Comparison of ENCODE assay signal across 13 cellular contexts in genomic region chr2:160752475-160753330, GRCh38.
DNase-seq lines count a peak whose midpoint lies in the region; ATAC-seq, FAIRE-seq and TF ChIP-seq lines count a peak whose summit lies in the region.
"Had no signal": no experiment of that assay in that cellular context is flagged by ENCODE, and none has a peak within 500 bp of the region (broad histone marks: within the 10 kb centered on the region; RNA-seq: fewer than 3 reads in every experiment).

No MANE protein-coding gene starts in this region.

- H3K23me2 ChIP-seq in H1 (ENCODE audit: low read depth, low read length) = no peaks in the 10 kb centered on the region

- H2BK12ac ChIP-seq in H1 (ENCODE audit: low read depth, low read length) = no peak overlapping the region

- POLR2A ChIA-PET in H1 (lab: Charles Lee; ENCODE audit: partially characterized antibody) = no interaction called here

- DNase-seq in GM03348 (ENCODE audit: low spot score) (peak; percentile 25), MV-4-11 (lab: John Stamatoyannopoulos, UW) (peak; percentile 1), H1 (ENCODE audit: low read depth in 1 of 2, low spot score in 2 of 2) (no peak), mesendoderm (peak; percentile 76), heart right ventricle (no peak), Right ventricle myocardium inferior (ENCODE audit: missing footprints) (no peak)
- DNase-seq: activated CD4-positive, alpha-beta T cell treated with anti-CD3 and anti-CD28 coated beads for 1 hour; activated naive CD4-positive, alpha-beta T cell treated with Interleukin-2 at 50 U/mL for 16 hours; immature natural killer cell; NCI-H2107; Right ventricle myocardium superior had no signal

- no peak for TF ChIP-seq RAD21 in H1 (IDR thresholded peaks at IDR 0.05 in 1 of 2, conservative IDR thresholded peaks at IDR 0.05 in 1 of 2; ENCODE audit: low read depth in 2 of 2, low read length in 2 of 2)

- H3K4me2 ChIP-seq in H1 (ENCODE audit: insufficient read depth in 1 of 2, low read depth in 2 of 2, low read length in 2 of 2) = no peak overlapping the region; a peak in 1 of 4 replicates
- no peak overlapping the region for H3K4me2 ChIP-seq in mesendoderm (ENCODE audit: low read length)

- H3K4me3 ChIP-seq in H1 (ENCODE audit: extremely low read depth in 1 of 4, insufficient read depth in 2 of 4, low read depth in 3 of 4, low read length in 4 of 4) (no peak overlapping the region), mesendoderm (ENCODE audit: low read length) (no peak overlapping the region), heart right ventricle (no peak overlapping the region)

- CTCF ChIA-PET in H1 (lab: Charles Lee; ENCODE audit: partially characterized antibody) = interaction anchor here (1.0 kb wide), 1 partner anchor 11 kb away, joined by 3 read pairs; no protein-coding TSS in a partner anchor

- H3K4ac ChIP-seq in H1 (replicated peaks; ENCODE audit: insufficient read length, low read depth, low read length) (no peak overlapping the region), mesendoderm (ENCODE audit: low read depth, low read length) (no peak overlapping the region)

- TF ChIP-seq EP300 in H1 (IDR thresholded peaks at IDR 0.05; ENCODE audit: borderline replicate concordance in 1 of 2, low read depth in 2 of 2, low read length in 2 of 2) = no peak

- H4K5ac ChIP-seq in H1 (ENCODE audit: insufficient read length, low read depth, low read length) (peak overlapping the region; percentile 71), mesendoderm (ENCODE audit: low read length) (no peak overlapping the region)

- H2BK5ac ChIP-seq in H1 (ENCODE audit: low read depth, low read length) = no peak overlapping the region
- H2BK5ac ChIP-seq in mesendoderm (ENCODE audit: low read length) = no peak overlapping the region

- ATAC-seq in heart right ventricle (no peak), HG02852 (IDR thresholded peaks at IDR 0.05; ENCODE audit: unreplicated experiment) (no peak), HG03378 (IDR thresholded peaks at IDR 0.05; ENCODE audit: unreplicated experiment) (no peak), Right ventricle myocardium inferior (no peak)

- H2BK20ac ChIP-seq in H1 (ENCODE audit: low read length) = no peak overlapping the region

- no peak overlapping the region for H3K56ac ChIP-seq in H1 (replicated peaks; ENCODE audit: insufficient read length, low read depth, low read length)
- H3K56ac ChIP-seq in mesendoderm (ENCODE audit: low read length) = no peak overlapping the region

- H2AK5ac ChIP-seq in H1 (ENCODE audit: low read depth, low read length) (no peak overlapping the region), mesendoderm (ENCODE audit: low read length) (no peak overlapping the region)

- no peaks in the 10 kb centered on the region for H3K36me3 ChIP-seq in H1 (ENCODE audit: control insufficient read depth in 2 of 4, insufficient read depth in 4 of 4, low read length in 3 of 4)
- no peaks in the 10 kb centered on the region for H3K36me3 ChIP-seq in mesendoderm (ENCODE audit: control insufficient read depth, insufficient read depth, low read length)
- H3K36me3 ChIP-seq in heart right ventricle = no peaks in the 10 kb centered on the region

- H3K79me1 ChIP-seq in H1 (ENCODE audit: low read depth, low read length) = no peaks in the 10 kb centered on the region
- no peaks in the 10 kb centered on the region for H3K79me1 ChIP-seq in mesendoderm (ENCODE audit: low read length)

- H4K8ac ChIP-seq in H1 (ENCODE audit: extremely low read depth, insufficient read depth, low read length) = no peak overlapping the region
- H4K8ac ChIP-seq in mesendoderm (ENCODE audit: low read depth, low read length) = no peak overlapping the region

- peaks cover 0 to 3% (median 0%) of the 10 kb centered on the region in 4 experiments; a peak in 1 of 7 replicates for H3K4me1 ChIP-seq in H1 (replicated peaks in 1 of 4; ENCODE audit: control insufficient read depth in 3 of 4, insufficient read depth in 4 of 4, low read length in 3 of 4)
- H3K4me1 ChIP-seq in mesendoderm (ENCODE audit: control insufficient read depth, low read depth, low read length) = no peaks in the 10 kb centered on the region
- no peaks in the 10 kb centered on the region for H3K4me1 ChIP-seq in heart right ventricle

- no peak for TF ChIP-seq POLR2A in H1 (IDR thresholded peaks at IDR 0.05; ENCODE audit: control extremely low read depth in 1 of 2, low read depth in 2 of 2, low read length in 2 of 2)

- no peak overlapping the region for H3K9ac ChIP-seq in H1 (replicated peaks in 1 of 4; ENCODE audit: extremely low read depth in 1 of 4, low read depth in 3 of 4, low read length in 3 of 4)
- no peak overlapping the region for H3K9ac ChIP-seq in mesendoderm (ENCODE audit: low read length)

- no peak overlapping the region for H2AFZ ChIP-seq in H1 (ENCODE audit: low read length)

- H2BK120ac ChIP-seq in H1 (replicated peaks; ENCODE audit: low read depth, low read length) = no peak overlapping the region
- no peak overlapping the region for H2BK120ac ChIP-seq in mesendoderm (ENCODE audit: low read depth, low read length)

- H3K18ac ChIP-seq in H1 (ENCODE audit: extremely low read depth, low read length) = no peak overlapping the region
- no peak overlapping the region for H3K18ac ChIP-seq in mesendoderm (ENCODE audit: low read length)

- WGBS in H1 (ENCODE audit: extremely low coverage in 1 of 2, insufficient coverage in 1 of 2, insufficient read length in 1 of 2, insufficient replicate concordance in 2 of 2, low coverage in 1 of 2, low lambda C conversion rate in 2 of 2, missing lambda C conversion rate in 1 of 2), 2 experiments = 83% methylated on average over 3 of the region's 3 CpGs; no CpG with 5 or more reads in 1 of the 2 experiments
- no CpG with 5 or more reads among the region's 3 CpGs for WGBS in mesendoderm (ENCODE audit: extremely low coverage, insufficient coverage, low lambda C conversion rate)
- 79 to 81% methylated on average over 3 of the region's 3 CpGs for WGBS in heart right ventricle, 2 donors

- H3K27ac ChIP-seq in H1 (ENCODE audit: low read depth, low read length) (no peak overlapping the region), mesendoderm (ENCODE audit: low read depth, low read length) (no peak overlapping the region), heart right ventricle (no peak overlapping the region)

- H4K91ac ChIP-seq in H1 (replicated peaks; ENCODE audit: insufficient read length, low read length) = no peak overlapping the region

- H3K27me3 ChIP-seq in H1 (replicated peaks in 1 of 4; ENCODE audit: control insufficient read depth in 3 of 4, extremely low read depth in 1 of 4, insufficient read depth in 3 of 4, low read length in 3 of 4) = no peaks in the 10 kb centered on the region
- H3K27me3 ChIP-seq in mesendoderm (ENCODE audit: insufficient read depth, low read length, poor library complexity) = no peaks in the 10 kb centered on the region
- no peaks in the 10 kb centered on the region for H3K27me3 ChIP-seq in heart right ventricle

- no peak for FAIRE-seq in H1 (lab: Jason Lieb, UNC)

- H4K20me1 ChIP-seq in H1 (replicated peaks in 1 of 2; ENCODE audit: control insufficient read depth in 1 of 2, insufficient read depth in 2 of 2, low read length in 2 of 2) = no peaks in the 10 kb centered on the region

- H3K9me3 ChIP-seq in H1 (ENCODE audit: insufficient read depth in 2 of 2, low read depth in 1 of 2, low read length in 1 of 2) (peaks cover 0 to 4% of the 10 kb centered on the region in 2 experiments; a peak in 2 of 4 replicates), heart right ventricle (peaks cover 0 to 25% (median 16%) of the 10 kb centered on the region in 11 donors)

- H3K14ac ChIP-seq in H1 (ENCODE audit: insufficient read length) = no peak overlapping the region

- H3K79me2 ChIP-seq in H1 (ENCODE audit: control insufficient read depth in 1 of 2, insufficient read depth in 2 of 2, low read length in 2 of 2) (no peaks in the 10 kb centered on the region), mesendoderm (ENCODE audit: control insufficient read depth, insufficient read depth, low read length) (no peaks in the 10 kb centered on the region)

- H3K23ac ChIP-seq in H1 (ENCODE audit: insufficient read length) (no peak overlapping the region), mesendoderm (ENCODE audit: low read length) (no peak overlapping the region)

- TF ChIP-seq CTCF in H1 (IDR thresholded peaks at IDR 0.05; ENCODE audit: control extremely low read depth in 1 of 3, insufficient read depth in 1 of 3, low read depth in 1 of 3, low read length in 3 of 3) (no peak), heart right ventricle (IDR thresholded peaks at IDR 0.05) (no peak)

- intact Hi-C loops in heart right ventricle (cut with DNase I) = no loop called here
- intact Hi-C loops in Right ventricle myocardium inferior (cut with DNase I) = no loop called here

- H2BK15ac ChIP-seq in H1 (ENCODE audit: low read length) = no peak overlapping the region
- H2BK15ac ChIP-seq in mesendoderm (replicated peaks; ENCODE audit: low read depth) = no peak overlapping the region

TF ChIP-seq in H1, 55 proteins besides CTCF, POLR2A, EP300 and RAD21:
- TF ChIP-seq, protein P1, sequence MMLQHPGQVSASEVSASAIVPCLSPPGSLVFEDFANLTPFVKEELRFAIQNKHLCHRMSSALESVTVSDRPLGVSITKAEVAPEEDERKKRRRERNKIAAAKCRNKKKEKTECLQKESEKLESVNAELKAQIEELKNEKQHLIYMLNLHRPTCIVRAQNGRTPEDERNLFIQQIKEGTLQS (IDR thresholded peaks at IDR 0.05; ENCODE audit: insufficient read depth, low read depth, low read length) = no peak
- TF ChIP-seq ASH2L (IDR thresholded peaks at IDR 0.05; ENCODE audit: low read length) (no peak), TEAD4 (IDR thresholded peaks at IDR 0.05; ENCODE audit: low read depth, low read length) (0 out of 2 replicates have a peak, but pooled peaks have one; percentile 14), JUND (IDR thresholded peaks at IDR 0.05; ENCODE audit: low read length) (no peak), KDM4A (IDR thresholded peaks at IDR 0.05; ENCODE audit: low read depth, low read length, severe bottlenecking) (no peak)
- TF ChIP-seq, protein P2, sequence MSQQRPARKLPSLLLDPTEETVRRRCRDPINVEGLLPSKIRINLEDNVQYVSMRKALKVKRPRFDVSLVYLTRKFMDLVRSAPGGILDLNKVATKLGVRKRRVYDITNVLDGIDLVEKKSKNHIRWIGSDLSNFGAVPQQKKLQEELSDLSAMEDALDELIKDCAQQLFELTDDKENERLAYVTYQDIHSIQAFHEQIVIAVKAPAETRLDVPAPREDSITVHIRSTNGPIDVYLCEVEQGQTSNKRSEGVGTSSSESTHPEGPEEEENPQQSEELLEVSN (IDR thresholded peaks at IDR 0.05) = no peak
TF ChIP-seq in H1: peak in this region for 1.

Comparison
In these comparisons a context has a peak if more than half of its experiments do, and no peak if none do; other contexts are left out.
1. DNase-seq: peak in GM03348 (single experiment), MV-4-11 (single experiment) and mesendoderm (single experiment); none in H1 (0 of 2), heart right ventricle (0 of 2) and Right ventricle myocardium inferior (single experiment).